ENCODE assay signal across 16 cellular contexts in the genomic region with DNA sequence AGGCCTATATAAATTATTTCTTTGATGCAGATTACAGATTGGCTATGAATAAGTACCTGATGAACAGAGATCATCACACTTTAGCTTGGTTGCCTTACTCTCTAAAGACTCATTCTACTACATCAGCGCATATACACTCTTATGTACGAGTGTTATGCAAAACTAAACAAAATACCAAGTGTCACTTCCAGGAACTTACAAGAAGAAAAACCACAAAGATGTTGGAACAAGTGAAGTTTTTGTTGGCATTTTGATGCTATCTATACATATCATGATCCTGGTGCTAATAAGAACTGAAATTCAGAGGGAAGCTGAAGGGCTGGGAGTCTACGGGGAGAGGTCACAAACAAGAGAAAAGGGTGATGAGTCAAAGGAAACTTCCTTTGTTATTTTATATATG. TPM values are rescaled to one million over a fixed set of nuclear protein-coding genes. Genes with fewer than 3 reads are reported as not detected.
A peak's percentile ranks its signal among the peaks of the same experiment; 100 is the strongest.
DNase-seq lines count a peak whose midpoint lies in the region; ATAC-seq and FAIRE-seq lines count a peak whose summit lies in the region.
"Had no signal": no experiment of that assay in that cellular context is flagged by ENCODE, and none has a peak within 500 bp of the region (broad histone marks: within the 10 kb centered on the region; RNA-seq: fewer than 3 reads in every experiment).

No MANE protein-coding gene starts in this region.

- H3K4me3 ChIP-seq in subcutaneous abdominal adipose tissue (ENCODE audit: low read depth in 1 of 5, low read length in 5 of 5) = no peak overlapping the region
- H3K4me3 ChIP-seq: body of pancreas, thyroid gland had no signal

- H3K9me3 ChIP-seq in T-helper 17 cell (ENCODE audit: control insufficient read depth, low read length, poor library complexity, severe bottlenecking) = no peaks in the 10 kb centered on the region
- H3K9me3 ChIP-seq in subcutaneous abdominal adipose tissue (ENCODE audit: control insufficient read depth in 5 of 5, low read length in 5 of 5) = no peaks in the 10 kb centered on the region
- H3K9me3 ChIP-seq: body of pancreas, thyroid gland had no signal

- no peaks in the 10 kb centered on the region for H3K9me3 Mint-ChIP-seq in activated naive CD4-positive, alpha-beta T cell treated with anti-CD3 and anti-CD28 coated beads, Interleukin-2, amount 50 U/mL, for 24 hours

- H3K27ac ChIP-seq in epithelial cell of prostate (peak overlapping the region; percentile 99), subcutaneous abdominal adipose tissue (ENCODE audit: low read depth, low read length) (peak overlapping the region; percentile 75)
- H3K27ac ChIP-seq: body of pancreas, thyroid gland had no signal

- no peak for DNase-seq in activated naive CD4-positive, alpha-beta T cell treated with anti-CD3 and anti-CD28 coated beads, Interleukin-2, amount 50 U/mL, for 16 hours
- DNase-seq in T-helper 17 cell (no peak), epithelial cell of prostate (ENCODE audit: low read depth, low spot score) (no peak), NCI-H345 (lab: John Stamatoyannopoulos, UW) (no peak), Right ventricle myocardium inferior (ENCODE audit: missing footprints) (no peak), frontal cortex (ENCODE audit: low spot score in 2 of 2) (no peak)
- DNase-seq: body of pancreas; effector CD8-positive, alpha-beta T cell; head of caudate nucleus; MM.1S; NCI-H2081 treated with DMSO at 0.1 percent for 48 hours; thyroid gland had no signal

- H3K4me1 ChIP-seq in subcutaneous abdominal adipose tissue (ENCODE audit: control insufficient read depth in 5 of 5, insufficient read depth in 5 of 5, low read length in 5 of 5) = peaks cover 2 to 70% (median 54%) of the 10 kb centered on the region in 5 donors
- H3K4me1 ChIP-seq: body of pancreas had no signal

- H3K4me1 Mint-ChIP-seq in activated naive CD4-positive, alpha-beta T cell treated with anti-CD3 and anti-CD28 coated beads, Interleukin-2, amount 50 U/mL, for 24 hours = peaks cover 56% of the 10 kb centered on the region
- H3K4me1 Mint-ChIP-seq in T-helper 17 cell = peaks cover 38% of the 10 kb centered on the region

- no peak for ATAC-seq in T-helper 17 cell
- no peak for ATAC-seq in Right ventricle myocardium inferior
- ATAC-seq: body of pancreas, HCT116 had no signal

- no peak for FAIRE-seq in frontal cortex (lab: Jason Lieb, UNC)

- peak overlapping the region; percentile 71 for H3K27ac Mint-ChIP-seq in activated naive CD4-positive, alpha-beta T cell treated with anti-CD3 and anti-CD28 coated beads, Interleukin-2, amount 50 U/mL, for 24 hours
- no peak overlapping the region for H3K27ac Mint-ChIP-seq in T-helper 17 cell
- H3K27ac Mint-ChIP-seq: progenitor cell of endocrine pancreas had no signal

- H3K9ac ChIP-seq in subcutaneous abdominal adipose tissue (ENCODE audit: low read length in 5 of 5) = no peak overlapping the region

- intact Hi-C loops in Right ventricle myocardium inferior (cut with DNase I) = loop anchor here (10.0 kb wide), 1 partner anchor 100 kb away; no protein-coding TSS in a partner anchor

- peaks cover 0 to 20% (median 3%) of the 10 kb centered on the region in 5 donors for H3K36me3 ChIP-seq in subcutaneous abdominal adipose tissue (ENCODE audit: control insufficient read depth in 5 of 5, insufficient read depth in 5 of 5, low read length in 5 of 5)
- H3K36me3 ChIP-seq: thyroid gland had no signal

- no peaks in the 10 kb centered on the region for H3K27me3 Mint-ChIP-seq in activated naive CD4-positive, alpha-beta T cell treated with anti-CD3 and anti-CD28 coated beads, Interleukin-2, amount 50 U/mL, for 24 hours
- H3K27me3 Mint-ChIP-seq in T-helper 17 cell = no peaks in the 10 kb centered on the region
- H3K27me3 Mint-ChIP-seq: progenitor cell of endocrine pancreas had no signal

- H3K27me3 ChIP-seq in subcutaneous abdominal adipose tissue (ENCODE audit: control insufficient read depth in 5 of 5, insufficient read depth in 4 of 5, low read length in 5 of 5) = no peaks in the 10 kb centered on the region
- H3K27me3 ChIP-seq: body of pancreas, thyroid gland had no signal

- H3K4me3 Mint-ChIP-seq in activated naive CD4-positive, alpha-beta T cell treated with anti-CD3 and anti-CD28 coated beads, Interleukin-2, amount 50 U/mL, for 24 hours = no peak overlapping the region
- peak overlapping the region; percentile 22 for H3K4me3 Mint-ChIP-seq in T-helper 17 cell

- H3K36me3 Mint-ChIP-seq in activated naive CD4-positive, alpha-beta T cell treated with anti-CD3 and anti-CD28 coated beads, Interleukin-2, amount 50 U/mL, for 24 hours = peaks cover 2% of the 10 kb centered on the region
- H3K36me3 Mint-ChIP-seq in T-helper 17 cell (ENCODE audit: low read depth) = peaks cover 2% of the 10 kb centered on the region

RNA-seq across cellular contexts. Expression of a gene that starts 47.9 kb away (rescaled TPM):
- total RNA-seq in T-helper 17 cell (10 to 100 TPM; 51.6 to 57.8 TPM), Right ventricle myocardium inferior (9.6 TPM), frontal cortex (104 TPM)
